ENCODE assay signal across 29 cellular contexts in the genomic region with DNA sequence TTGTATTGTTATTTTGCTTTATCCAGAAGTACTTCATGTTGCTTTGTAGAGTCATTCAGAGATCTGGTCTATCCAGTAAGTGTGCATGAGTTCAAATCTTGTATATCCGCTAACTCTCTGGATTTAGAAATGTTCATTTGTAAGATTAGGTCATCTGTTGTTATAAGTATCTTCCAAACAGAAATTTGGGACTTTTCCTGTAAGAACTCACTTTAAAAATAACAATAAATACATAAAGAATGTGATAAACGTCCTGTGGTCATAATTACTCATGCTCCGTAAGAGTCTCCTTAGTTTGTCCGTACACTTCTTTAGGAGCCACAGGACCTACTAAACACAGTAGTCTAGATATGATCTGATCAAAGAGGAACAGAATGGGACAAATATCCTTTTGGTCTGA.
"Had no signal": no experiment of that assay in that cellular context is flagged by ENCODE, and none has a peak within 500 bp of the region (broad histone marks: within the 10 kb centered on the region; RNA-seq: fewer than 3 reads in every experiment).

No MANE protein-coding gene starts in this region.

- H3K4me1 ChIP-seq: gastrocnemius medialis, neural progenitor cell, psoas muscle, testis, tibial artery had no signal

- H3K9me3 Mint-ChIP-seq: nephron, neural progenitor cell had no signal

- H3K27ac Mint-ChIP-seq: mesothelial cell of epicardium; naive B cell; nephron; neural progenitor cell; stimulated activated effector memory CD8-positive, alpha-beta T cell treated with anti-CD3 and anti-CD28 coated beads, Interleukin-12 subunit alpha, Interleukin-12 subunit beta, amount 100 ng/mL, for 72 hours; type B pancreatic cell had no signal

- H3K27me3 Mint-ChIP-seq: naive B cell, type B pancreatic cell had no signal

- H3K36me3 ChIP-seq: gastrocnemius medialis, neural progenitor cell, tibial artery had no signal

- H3K27ac ChIP-seq: dorsolateral prefrontal cortex, epithelial cell of prostate, gastrocnemius medialis, neural progenitor cell, psoas muscle, testis, tibial artery had no signal

- H3K36me3 Mint-ChIP-seq: mesothelial cell of epicardium; naive B cell; neural progenitor cell; stimulated activated effector memory CD8-positive, alpha-beta T cell treated with anti-CD3 and anti-CD28 coated beads, Interleukin-12 subunit alpha, Interleukin-12 subunit beta, amount 100 ng/mL, for 72 hours; type B pancreatic cell had no signal

- H3K4me1 Mint-ChIP-seq: naive B cell; nephron; neural progenitor cell; stimulated activated effector memory CD8-positive, alpha-beta T cell treated with anti-CD3 and anti-CD28 coated beads, Interleukin-12 subunit alpha, Interleukin-12 subunit beta, amount 100 ng/mL, for 72 hours had no signal

- ATAC-seq: esophagus mucosa; gastrocnemius medialis; left lobe of liver; mucosa of descending colon; psoas muscle; right cardiac atrium; stimulated activated effector memory CD8-positive, alpha-beta T cell treated with anti-CD3 and anti-CD28 coated beads, Interleukin-12 subunit alpha, Interleukin-12 subunit beta, amount 100 ng/mL, for 72 hours; stimulated activated naive CD8-positive, alpha-beta T cell treated with anti-CD3 and anti-CD28 coated beads, Interleukin-15, Interleukin-2, amounts not matched to agents 100 U/mL and 50 U/mL, for 24 hours had no signal

- DNase-seq: dorsolateral prefrontal cortex; effector CD4-positive, alpha-beta T cell; foreskin fibroblast; gastrocnemius medialis; head of caudate nucleus; kidney; mesenchymal stem cell; mucosa of descending colon; naive B cell; nucleus accumbens; psoas muscle; right cardiac atrium; small intestine; stimulated activated CD4-positive, alpha-beta T cell treated with anti-CD3 and anti-CD28 coated beads, Interleukin-12 subunit alpha, Interleukin-12 subunit beta, amount 100 ng/mL, for 4 hours; stimulated activated CD4-positive, alpha-beta T cell treated with anti-CD3 and anti-CD28 coated beads, Interleukin-1b, Interleukin-23, amount 100 ng/mL, for 48 hours; stimulated activated CD4-positive, alpha-beta T cell treated with anti-CD3 and anti-CD28 coated beads, Interleukin-4, amount 100 ng/mL, for 24 hours; stimulated activated naive CD8-positive, alpha-beta T cell treated with anti-CD3 and anti-CD28 coated beads, Interleukin-15, Interleukin-2, amounts not matched to agents 100 U/mL and 50 U/mL, for 24 hours; substantia nigra; testis; tibial artery had no signal

- H3K9me3 ChIP-seq: gastrocnemius medialis, psoas muscle, testis, tibial artery had no signal

- H3K27me3 ChIP-seq: dorsolateral prefrontal cortex, gastrocnemius medialis, neural progenitor cell, testis, tibial artery had no signal

- H3K4me3 ChIP-seq: dorsolateral prefrontal cortex, gastrocnemius medialis, lung, mucosa of descending colon, neural progenitor cell, psoas muscle, testis, tibial artery had no signal

- H3K4me3 Mint-ChIP-seq: mesothelial cell of epicardium; naive B cell; nephron; neural progenitor cell; stimulated activated effector memory CD8-positive, alpha-beta T cell treated with anti-CD3 and anti-CD28 coated beads, Interleukin-12 subunit alpha, Interleukin-12 subunit beta, amount 100 ng/mL, for 72 hours; type B pancreatic cell had no signal
